In genomic region chr5:52725065-52725746, GRCh38 we compare ENCODE assay signal across 8 cellular contexts.
DNase-seq lines count a peak whose midpoint lies in the region; ATAC-seq and TF ChIP-seq lines count a peak whose summit lies in the region.

No MANE protein-coding gene starts in this region.

- no peaks in the 10 kb centered on the region for H3K9me3 ChIP-seq in CD4-positive, CD25-positive, alpha-beta regulatory T cell (ENCODE audit: control insufficient read depth in 2 of 2, low read length in 2 of 2)
- no peaks in the 10 kb centered on the region for H3K9me3 ChIP-seq in upper lobe of right lung

- H3K9me3 Mint-ChIP-seq in CD4-positive, CD25-positive, alpha-beta regulatory T cell, result peaks cover 0 to 7% (median 2%) of the 10 kb centered on the region in 7 donors

- no peak overlapping the region for H3K27ac ChIP-seq in CD4-positive, CD25-positive, alpha-beta regulatory T cell (ENCODE audit: insufficient read depth, low read length, poor library complexity, severe bottlenecking)
- peak overlapping the region; percentile 60 for H3K27ac ChIP-seq in upper lobe of right lung

- H3K27me3 Mint-ChIP-seq in CD4-positive, CD25-positive, alpha-beta regulatory T cell, result no peaks in the 10 kb centered on the region

- intact Hi-C loops in upper lobe of right lung (cut with DNase I), result no loop called here

- peak overlapping the region; percentile 32 to 69 (median 40) for H3K4me3 Mint-ChIP-seq in CD4-positive, CD25-positive, alpha-beta regulatory T cell

- peak overlapping the region; percentile 57 to 81 (median 59) for H3K27ac Mint-ChIP-seq in CD4-positive, CD25-positive, alpha-beta regulatory T cell

- H3K27me3 ChIP-seq in CD4-positive, CD25-positive, alpha-beta regulatory T cell (ENCODE audit: control insufficient read depth, insufficient read depth, low read length), result no peaks in the 10 kb centered on the region
- H3K27me3 ChIP-seq in upper lobe of right lung, result no peaks in the 10 kb centered on the region

- H3K4me3 ChIP-seq in CD4-positive, CD25-positive, alpha-beta regulatory T cell (ENCODE audit: low read depth, low read length), result peak overlapping the region; percentile 58
- no peak overlapping the region for H3K4me3 ChIP-seq in upper lobe of right lung

- H3K4me1 Mint-ChIP-seq in CD4-positive, CD25-positive, alpha-beta regulatory T cell, result peaks cover 4 to 41% (median 20%) of the 10 kb centered on the region in 4 donors

- DNase-seq in CD4-positive, CD25-positive, alpha-beta regulatory T cell, result peak; percentile 13 to 77 (median 74)
- DNase-seq in GM20000 (ENCODE audit: low spot score) (peak; percentile 21), KBM-7 (peak; percentile 43), iris pigment epithelial cell (ENCODE audit: low read depth) (peak; percentile 83), upper lobe of right lung (no peak), NCI-H1694 (lab: John Stamatoyannopoulos, UW) (no peak)
- peak; percentile 68 for DNase-seq in activated CD8-positive, alpha-beta memory T cell treated with anti-CD3 and anti-CD28 coated beads, Interleukin-2, amount 50 U/mL, for 1 hour (ENCODE audit: extremely low read depth)

- peak; percentile 94 to 97 for ATAC-seq in CD4-positive, CD25-positive, alpha-beta regulatory T cell (ENCODE audit: low read depth in 2 of 2)
- ATAC-seq in upper lobe of right lung, result peak; percentile 90
- no peak for ATAC-seq in GM19467 (IDR thresholded peaks at IDR 0.05; ENCODE audit: unreplicated experiment)

- H3K4me1 ChIP-seq in CD4-positive, CD25-positive, alpha-beta regulatory T cell (ENCODE audit: control insufficient read depth, insufficient read depth, low read length, poor library complexity, severe bottlenecking), result peaks cover 16% of the 10 kb centered on the region
- peaks cover 34% of the 10 kb centered on the region for H3K4me1 ChIP-seq in upper lobe of right lung

- TF ChIP-seq CTCF in GM20000 (IDR thresholded peaks at IDR 0.05; ENCODE audit: extremely low read depth, missing control alignments), result no peak
- no peak for TF ChIP-seq CTCF in upper lobe of right lung (IDR thresholded peaks at IDR 0.05)

- H3K36me3 Mint-ChIP-seq in CD4-positive, CD25-positive, alpha-beta regulatory T cell, result peaks cover 4% of the 10 kb centered on the region

- no peaks in the 10 kb centered on the region for H3K36me3 ChIP-seq in CD4-positive, CD25-positive, alpha-beta regulatory T cell (ENCODE audit: control insufficient read depth, insufficient read depth, low read length)
- no peaks in the 10 kb centered on the region for H3K36me3 ChIP-seq in upper lobe of right lung

- in situ Hi-C loops in KBM-7 (cut with MboI; ENCODE audit: low pct_unique_long_range_greater_than_20kb, low sequenced_read_pairs), result no loop called here

Comparison
In these comparisons a context has a peak if more than half of its experiments do, and no peak if none do; other contexts are left out.
1. DNase-seq: peak in CD4-positive, CD25-positive, alpha-beta regulatory T cell (3 of 3), GM20000 (single experiment), KBM-7 (single experiment), activated CD8-positive, alpha-beta memory T cell treated with anti-CD3 and anti-CD28 coated beads, Interleukin-2, amount 50 U/mL, for 1 hour (single experiment) and iris pigment epithelial cell (single experiment); none in upper lobe of right lung (single experiment) and NCI-H1694 (single experiment).